Comparison of ENCODE assay signal across 14 cellular contexts in the genomic region with DNA sequence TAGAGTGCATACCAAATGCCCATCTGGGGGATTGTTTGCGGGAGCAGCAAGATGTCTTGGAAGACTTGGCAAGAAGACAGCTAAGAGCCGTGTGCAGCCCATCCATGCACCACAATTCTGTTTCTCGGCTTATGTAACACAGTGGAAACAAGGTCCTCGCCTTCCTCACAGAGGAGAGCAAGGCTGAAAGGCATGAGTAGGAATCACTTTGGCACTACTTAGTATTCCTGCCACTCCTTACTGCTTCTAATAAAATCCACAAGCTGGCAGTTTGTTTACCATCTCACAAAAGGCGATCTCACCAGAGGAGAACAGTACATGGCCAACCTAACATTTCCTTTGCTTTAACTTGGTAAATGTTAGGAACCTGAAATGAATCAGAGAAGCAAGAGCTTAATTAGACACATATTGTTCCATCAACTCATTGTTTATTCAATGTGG.
DNase-seq lines count a peak whose midpoint lies in the region; TF ChIP-seq lines count a peak whose summit lies in the region.
"Had no signal": no experiment of that assay in that cellular context is flagged by ENCODE, and none has a peak within 500 bp of the region (broad histone marks: within the 10 kb centered on the region; RNA-seq: fewer than 3 reads in every experiment).

No MANE protein-coding gene starts in this region.

- no peaks in the 10 kb centered on the region for H3K9me2 ChIP-seq in PC-9 (ENCODE audit: insufficient read depth)
- H3K9me2 ChIP-seq: SK-N-SH had no signal

- intact Hi-C loops in PC-9 (cut with micrococcal nuclease; ENCODE audit: unreplicated experiment) = no loop called here

- POLR2A ChIA-PET in PC-9 (lab: Charles Lee; ENCODE audit: unreplicated experiment) = interaction anchor here (0.7 kb wide), 1 partner anchor 114 kb away, joined by 4 read pairs; no protein-coding TSS in a partner anchor

- CTCF ChIA-PET in PC-9 (lab: Charles Lee) = no interaction called here

- H2AFZ ChIP-seq in PC-9 = no peak overlapping the region

- BruUV-seq in PC-9 (replicated peaks; lab: Mats Ljungman, UMichigan) = no TSS peak

- H3K79me2 ChIP-seq in PC-9 (ENCODE audit: low read depth) = no peaks in the 10 kb centered on the region

- H3K27ac ChIP-seq in temporal lobe (ENCODE audit: low read depth, low read length) (peak overlapping the region; percentile 73), PC-9 (no peak overlapping the region)

- H3K4me1 ChIP-seq in PC-9 (replicated peaks; ENCODE audit: insufficient read depth) = no peaks in the 10 kb centered on the region

- no peaks in the 10 kb centered on the region; the same call in 1 of the 2 replicates for H3K9me3 ChIP-seq in PC-9 (ENCODE audit: insufficient read depth, low read depth)
- H3K9me3 ChIP-seq: SK-N-SH had no signal

- H3K4me3 ChIP-seq in choroid plexus epithelial cell (ENCODE audit: low read depth, low read length) (no peak overlapping the region), PC-9 (no peak overlapping the region)
- H3K4me3 ChIP-seq: GM12878 had no signal

- TF ChIP-seq CTCF in choroid plexus epithelial cell (conservative IDR thresholded peaks at IDR 0.05; ENCODE audit: low read depth, low read length) (no peak), PC-9 (conservative IDR thresholded peaks at IDR 0.05) (no peak)

- peak; percentile 35 for DNase-seq in H4 (ENCODE audit: low spot score)
- peak; percentile 38 for DNase-seq in choroid plexus epithelial cell (ENCODE audit: low read depth)
- peak; percentile 60 for DNase-seq in medulla oblongata (ENCODE audit: extremely low spot score)
- DNase-seq in activated CD4-positive, alpha-beta T cell treated with anti-CD3 and anti-CD28 coated beads, Interleukin-2, amount 50 U/mL, for 1 hour = no peak
- DNase-seq in amniotic stem cell (lab: John Stamatoyannopoulos, UW) = no peak
- DNase-seq in PC-9 = no peak
- DNase-seq: activated CD8-positive, alpha-beta T cell treated with anti-CD3 and anti-CD28 coated beads for 36 hours; CD8-positive, alpha-beta T cell; Kasumi-1; NCI-H146; nephron progenitor cell; SK-N-SH had no signal

- H3K36me3 ChIP-seq in PC-9 (ENCODE audit: low read depth) = no peaks in the 10 kb centered on the region

- H4K20me1 ChIP-seq in PC-9 (ENCODE audit: insufficient read depth) = no peaks in the 10 kb centered on the region

- H3K4me2 ChIP-seq in PC-9 = no peak overlapping the region
- H3K4me2 ChIP-seq: SK-N-SH had no signal

- no peaks in the 10 kb centered on the region for H3F3A ChIP-seq in PC-9 (ENCODE audit: insufficient read depth, low read depth)

- no peaks in the 10 kb centered on the region for H3K27me3 ChIP-seq in PC-9 (ENCODE audit: insufficient read depth, low read depth)

Comparison
In these comparisons a context has a peak if more than half of its experiments do, and no peak if none do; other contexts are left out.
1. DNase-seq: peak in H4 (single experiment), choroid plexus epithelial cell (single experiment) and medulla oblongata (single experiment); none in activated CD4-positive, alpha-beta T cell treated with anti-CD3 and anti-CD28 coated beads, Interleukin-2, amount 50 U/mL, for 1 hour (single experiment), amniotic stem cell (single experiment) and PC-9 (0 of 2).